Comparison of ENCODE assay signal across 8 cellular contexts in the genomic region with DNA sequence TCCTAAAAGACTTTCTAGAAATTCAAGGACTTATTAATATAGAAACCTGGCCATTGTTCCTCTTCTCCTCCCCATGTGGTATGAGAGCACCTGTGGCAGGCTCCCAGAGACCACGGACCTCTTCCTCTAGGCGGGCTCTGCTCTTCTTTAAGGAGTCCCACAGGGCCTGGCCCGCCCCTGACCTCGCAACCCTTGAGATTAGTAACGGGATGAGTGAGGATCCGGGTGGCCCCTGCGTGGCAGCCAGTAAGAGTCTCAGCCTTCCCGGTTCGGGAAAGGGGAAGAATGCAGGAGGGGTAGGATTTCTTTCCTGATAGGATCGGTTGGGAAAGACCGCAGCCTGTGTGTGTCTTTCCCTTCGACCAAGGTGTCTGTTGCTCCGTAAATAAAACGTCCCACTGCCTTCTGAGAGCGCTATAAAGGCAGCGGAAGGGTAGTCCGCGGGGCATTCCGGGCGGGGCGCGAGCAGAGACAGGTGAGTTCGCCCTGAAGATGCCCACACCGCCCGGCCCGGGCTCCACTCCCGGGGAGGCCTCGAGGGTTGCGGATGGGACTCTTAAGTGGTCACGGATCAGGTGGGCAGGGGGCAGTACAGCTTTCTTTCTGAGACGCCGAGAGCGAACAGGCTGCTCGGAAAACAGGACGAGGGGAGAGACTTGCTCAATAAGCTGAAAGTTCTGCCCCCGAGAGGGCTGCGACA. TPM values are rescaled to one million over a fixed set of nuclear protein-coding genes. Genes with fewer than 3 reads are reported as not detected.
DNase-seq lines count a peak whose midpoint lies in the region; ATAC-seq and TF ChIP-seq lines count a peak whose summit lies in the region.

A gene (plus strand): TSS at position 448 of the 700 bp plus-strand sequence. CDS start 814 bp downstream, outside the sequence.

- ATAC-seq in GM18502 (IDR thresholded peaks at IDR 0.05; ENCODE audit: poor library complexity, unreplicated experiment), result peak; percentile 63
- ATAC-seq in HG03139 (IDR thresholded peaks at IDR 0.05; ENCODE audit: unreplicated experiment), result peak; percentile 49
- peak; percentile 68 to 70 for ATAC-seq in activated T-cell treated with anti-CD3 and anti-CD28 coated beads, Interleukin-2, amount 50 U/mL, for 72 hours (replicated peaks in 1 of 2)
- ATAC-seq in heart left ventricle, result peak in 2 of 4 donors; percentile 27 to 33
- ATAC-seq in gastrocnemius medialis, result no peak

- peaks cover 20% of the 10 kb centered on the region for H3K27me3 Mint-ChIP-seq in activated T-cell treated with anti-CD3 and anti-CD28 coated beads, Interleukin-2, amount 50 U/mL, for 72 hours (ENCODE audit: low read depth)

- in situ Hi-C loops in gastrocnemius medialis (cut with MboI; ENCODE audit: low sequenced_read_pairs in 4 of 4), result no loop called here
- in situ Hi-C loops in G401 (cut with HindIII; ENCODE audit: low sequenced_read_pairs), result no loop called here

- no peaks in the 10 kb centered on the region for H3K9me3 Mint-ChIP-seq in activated T-cell treated with anti-CD3 and anti-CD28 coated beads, Interleukin-2, amount 50 U/mL, for 72 hours

- TF ChIP-seq POLR2A in heart left ventricle (IDR thresholded peaks at IDR 0.05) (no peak), gastrocnemius medialis (IDR thresholded peaks at IDR 0.05) (no peak)

- H3K27me3 ChIP-seq in heart left ventricle (peaks cover 0 to 34% (median 13%) of the 10 kb centered on the region in 9 donors), gastrocnemius medialis (peaks cover 20 to 24% (median 21%) of the 10 kb centered on the region in 3 donors)

- H3K4me1 ChIP-seq in heart left ventricle (peaks cover 0 to 21% (median 12%) of the 10 kb centered on the region in 12 donors), gastrocnemius medialis (peaks cover 4 to 17% of the 10 kb centered on the region in 2 donors)

- peak within 1 kb of the TSS; percentile 86 to 94 for H3K4me3 Mint-ChIP-seq in activated T-cell treated with anti-CD3 and anti-CD28 coated beads, Interleukin-2, amount 50 U/mL, for 72 hours

- peak; percentile 69 to 73 for DNase-seq in activated T-cell treated with anti-CD3 and anti-CD28 coated beads, Interleukin-2, amount 50 U/mL, for 72 hours
- DNase-seq in heart left ventricle (no peak), gastrocnemius medialis (no peak), NCI-H446 treated with DMSO at 0.1 percent for 48 hours (lab: John Stamatoyannopoulos, UW) (no peak), G401 (ENCODE audit: low spot score) (no peak), HT-29 (ENCODE audit: low spot score) (no peak)

- H3K9me3 ChIP-seq in heart left ventricle (no peaks in the 10 kb centered on the region), gastrocnemius medialis (no peaks in the 10 kb centered on the region)

- no peaks in the 10 kb centered on the region for H3K36me3 ChIP-seq in heart left ventricle
- no peaks in the 10 kb centered on the region for H3K36me3 ChIP-seq in gastrocnemius medialis

- 7 to 12% (median 11%) methylated on average over 37 of the region's 37 CpGs for WGBS in heart left ventricle, 4 donors

- H3K36me3 Mint-ChIP-seq in activated T-cell treated with anti-CD3 and anti-CD28 coated beads, Interleukin-2, amount 50 U/mL, for 72 hours (ENCODE audit: insufficient read depth in 2 of 2), result peaks cover 2 to 3% of the 10 kb centered on the region in 2 donors

- TF ChIP-seq CTCF in heart left ventricle (IDR thresholded peaks at IDR 0.05) (no peak), gastrocnemius medialis (IDR thresholded peaks at IDR 0.05 in 4 of 5, conservative IDR thresholded peaks at IDR 0.05 in 1 of 5) (no peak)

- H3K27ac ChIP-seq in heart left ventricle, result no peak within 1 kb of the TSS
- H3K27ac ChIP-seq in gastrocnemius medialis, result no peak within 1 kb of the TSS

- H3K4me3 ChIP-seq in heart left ventricle (peak within 1 kb of the TSS; percentile 31 to 65 (median 54)), gastrocnemius medialis (peak within 1 kb of the TSS; percentile 56 to 67 (median 58))

- H3K4me1 Mint-ChIP-seq in activated T-cell treated with anti-CD3 and anti-CD28 coated beads, Interleukin-2, amount 50 U/mL, for 72 hours (ENCODE audit: low read depth), result peaks cover 29% of the 10 kb centered on the region

- peak within 1 kb of the TSS; percentile 97 for H3K27ac Mint-ChIP-seq in activated T-cell treated with anti-CD3 and anti-CD28 coated beads, Interleukin-2, amount 50 U/mL, for 72 hours

- intact Hi-C loops in heart left ventricle (cut with DNase I), result no loop called here
- intact Hi-C loops in gastrocnemius medialis (cut with DNase I; ENCODE audit: low total_unique reads), result no loop called here

RNA-seq across cellular contexts. Expression of the gene that starts here (rescaled TPM):
- total RNA-seq in activated T-cell treated with anti-CD3 and anti-CD28 coated beads, Interleukin-2, amount 50 U/mL, for 72 hours, result 10 to 100 TPM in 1 of 2 donors, 1 to 10 TPM in 1; 7.9 to 18.3 TPM
- total RNA-seq in heart left ventricle (1 to 10 TPM in 3 of 9 donors, under 1 TPM in 6; 0.19 to 1.8 (median 0.45) TPM), gastrocnemius medialis (1 to 10 TPM in 1 of 4 donors, under 1 TPM in 2, not detected in 1; 0.09 to 2.5 (median 0.20) TPM)
- polyA plus RNA-seq in heart left ventricle, result under 1 TPM; 0.21 to 0.30 TPM
- total RNA-seq in G401 (2014; rRNA removed; shearing (Covaris generic)), result 0.03 TPM in 1 of 2 replicates, not detected in the other
- total RNA-seq in HT-29 (2014; rRNA removed; shearing (Covaris generic)), result not detected in 2 replicates

Comparison
In these comparisons a context has a peak if more than half of its experiments do, and no peak if none do; other contexts are left out.
1. ATAC-seq: peak in GM18502 (single experiment), HG03139 (single experiment) and activated T-cell treated with anti-CD3 and anti-CD28 coated beads, Interleukin-2, amount 50 U/mL, for 72 hours (2 of 2); none in gastrocnemius medialis (0 of 2).
2. DNase-seq: peak in activated T-cell treated with anti-CD3 and anti-CD28 coated beads, Interleukin-2, amount 50 U/mL, for 72 hours (2 of 2); none in heart left ventricle (0 of 5), gastrocnemius medialis (0 of 2), NCI-H446 treated with DMSO at 0.1 percent for 48 hours (single experiment), G401 (single experiment) and HT-29 (single experiment).